ENCODE assay signal across 10 cellular contexts in the genomic region with DNA sequence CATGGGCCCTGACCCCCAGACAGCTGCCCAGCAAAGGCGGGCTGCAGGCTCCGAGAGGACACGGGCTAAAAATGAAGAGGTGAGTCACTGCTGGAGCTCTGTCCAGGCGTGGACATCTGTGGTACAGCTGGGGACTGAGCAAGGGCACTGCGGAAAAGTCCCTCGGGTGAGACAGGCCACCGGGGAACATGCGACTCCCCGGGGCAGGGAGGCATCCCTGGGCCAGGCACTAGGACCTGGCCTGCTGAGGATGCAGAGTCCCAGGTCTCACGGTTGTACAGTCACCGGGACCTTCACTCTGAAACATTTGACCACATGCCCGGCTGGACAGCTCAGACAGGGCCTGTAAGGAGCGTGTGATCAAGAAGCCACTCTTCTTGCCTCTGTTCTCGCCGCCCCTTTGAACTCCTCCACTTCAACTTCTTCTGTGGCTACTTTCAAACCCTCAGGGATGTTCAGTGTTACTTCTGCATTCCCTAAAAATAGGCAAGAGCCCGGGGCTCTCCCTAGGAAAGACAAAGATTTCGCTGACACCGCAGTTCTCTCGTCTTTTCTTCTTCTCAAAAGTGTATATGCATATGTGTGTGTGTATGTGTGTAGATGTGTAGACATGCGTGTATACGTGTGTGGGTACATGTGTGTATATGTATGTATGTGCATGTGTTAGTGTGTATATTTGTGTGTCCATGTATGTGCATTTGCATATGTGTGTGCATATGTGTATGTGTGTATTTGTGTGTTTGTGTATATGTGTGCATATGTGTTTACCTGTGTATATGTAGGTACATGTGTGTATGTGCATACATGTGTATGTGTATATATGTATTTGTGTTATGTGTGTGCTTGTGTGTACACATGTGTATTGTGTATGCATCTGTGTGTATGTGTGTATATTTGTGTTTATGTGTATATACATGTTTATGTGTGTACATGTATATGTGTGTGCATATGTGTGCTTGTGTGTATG. TPM values are rescaled to one million over a fixed set of nuclear protein-coding genes. Genes with fewer than 3 reads are reported as not detected.
DNase-seq lines count a peak whose midpoint lies in the region; ATAC-seq, FAIRE-seq and TF ChIP-seq lines count a peak whose summit lies in the region.
"Had no signal": no experiment of that assay in that cellular context is flagged by ENCODE, and none has a peak within 500 bp of the region (broad histone marks: within the 10 kb centered on the region; RNA-seq: fewer than 3 reads in every experiment).

No MANE protein-coding gene starts in this region.

- H3K18ac ChIP-seq in mesendoderm (ENCODE audit: low read length): no peak overlapping the region

- no peaks in the 10 kb centered on the region for H3K36me3 Mint-ChIP-seq in CD8-positive, alpha-beta T cell

- H3K27me3 Mint-ChIP-seq in CD8-positive, alpha-beta T cell (ENCODE audit: low read depth): peaks cover 23% of the 10 kb centered on the region

- WGBS in K562 (ENCODE audit: insufficient coverage, low coverage, missing lambda C conversion rate): 7% methylated on average over 20 of the region's 21 CpGs
- no CpG with 5 or more reads among the region's 21 CpGs for WGBS in mesendoderm (ENCODE audit: extremely low coverage, insufficient coverage, low lambda C conversion rate)

- CTCF ChIA-PET in K562 (lab: Yijun Ruan, JAX; ENCODE audit: low intra/inter-chr PET ratio): no interaction called here
- CTCF ChIA-PET in CD8-positive, alpha-beta T cell (lab: Charles Lee): no interaction called here

- no peak overlapping the region for H3K56ac ChIP-seq in mesendoderm (ENCODE audit: low read length)

- TF ChIP-seq EP300 in K562 (IDR thresholded peaks at IDR 0.05; ENCODE audit: low read length): no peak

- POLR2A ChIA-PET in K562 (lab: Yijun Ruan, JAX): interaction anchor here (0.6 to 0.8 kb wide), 4 partner anchors 8 to 260 kb away, joined by 3 read pairs; no protein-coding TSS in a partner anchor
- POLR2A ChIA-PET in CD8-positive, alpha-beta T cell (lab: Charles Lee): no interaction called here

- no peak overlapping the region for H3K27ac Mint-ChIP-seq in CD8-positive, alpha-beta T cell

- H3K4me1 Mint-ChIP-seq in CD8-positive, alpha-beta T cell (ENCODE audit: low read depth): no peaks in the 10 kb centered on the region

- H2AK5ac ChIP-seq in mesendoderm (ENCODE audit: low read length): no peak overlapping the region

- peaks cover 36 to 76% of the 10 kb centered on the region in 2 experiments for H3K27me3 ChIP-seq in K562 (ENCODE audit: control insufficient read depth in 2 of 2, insufficient read depth in 2 of 2, low read length in 2 of 2)
- no peaks in the 10 kb centered on the region for H3K27me3 ChIP-seq in mesendoderm (ENCODE audit: insufficient read depth, low read length, poor library complexity)
- no peaks in the 10 kb centered on the region for H3K27me3 ChIP-seq in CD8-positive, alpha-beta T cell (ENCODE audit: insufficient read depth, low read length)
- H3K27me3 ChIP-seq: body of pancreas had no signal

- no peak for TF ChIP-seq CTCF in K562 (IDR thresholded peaks at IDR 0.05 in 2 of 3, conservative IDR thresholded peaks at IDR 0.05 in 1 of 3; ENCODE audit: insufficient read depth in 2 of 3, low read depth in 1 of 3, low read length in 3 of 3)
- TF ChIP-seq CTCF in CD8-positive, alpha-beta T cell (IDR thresholded peaks at IDR 0.05): no peak

- no peak for TF ChIP-seq POLR2A in K562 (conservative IDR thresholded peaks at IDR 0.05)

- in situ Hi-C loops in K562 (cut with MboI): no loop called here

- ATAC-seq in K562: peak; percentile 59
- ATAC-seq in CD8-positive, alpha-beta T cell: no peak
- no peak for ATAC-seq in GM18519 (IDR thresholded peaks at IDR 0.05; ENCODE audit: low FRiP score, unreplicated experiment)

- no peaks in the 10 kb centered on the region for H3K9me1 ChIP-seq in K562 (ENCODE audit: control insufficient read depth, insufficient read depth, low read length)

- H4K20me1 ChIP-seq in K562 (replicated peaks; ENCODE audit: control insufficient read depth, insufficient read depth, low read length): peaks cover 5% of the 10 kb centered on the region; the same call in 1 of the 2 replicates

- H4K8ac ChIP-seq in mesendoderm (ENCODE audit: low read depth, low read length): no peak overlapping the region

- peak; percentile 20 for DNase-seq in NOMO-1 treated with DMSO at 0.1 percent for 48 hours (lab: John Stamatoyannopoulos, UW; ENCODE audit: unreplicated experiment)
- no peak for DNase-seq in NOMO-1 treated with dmso at 0.1 percent for 144 hours (lab: John Stamatoyannopoulos, UW; ENCODE audit: unreplicated experiment)
- no peak for DNase-seq in K562 (ENCODE audit: extremely low read depth in 1 of 4, low spot score in 3 of 4)
- peak; percentile 82 for DNase-seq in islet precursor cell
- no peak for DNase-seq in urothelium cell line (ENCODE audit: low spot score)
- DNase-seq in mesendoderm: no peak
- DNase-seq in CD8-positive, alpha-beta T cell: no peak

- H3K4me1 ChIP-seq in K562 (replicated peaks in 1 of 2; ENCODE audit: control insufficient read depth in 2 of 2, insufficient read depth in 2 of 2, low read length in 2 of 2) (peaks cover 0 to 4% of the 10 kb centered on the region in 2 experiments; a peak in 1 of 5 replicates), mesendoderm (ENCODE audit: control insufficient read depth, low read depth, low read length) (peaks cover 3% of the 10 kb centered on the region)
- no peaks in the 10 kb centered on the region for H3K4me1 ChIP-seq in CD8-positive, alpha-beta T cell (ENCODE audit: insufficient read depth, low read length)
- H3K4me1 ChIP-seq: body of pancreas had no signal

- H3K23ac ChIP-seq in mesendoderm (ENCODE audit: low read length): no peak overlapping the region

- H3K79me2 ChIP-seq in K562 (ENCODE audit: control insufficient read depth, insufficient read depth, low read length): no peaks in the 10 kb centered on the region
- H3K79me2 ChIP-seq in mesendoderm (ENCODE audit: control insufficient read depth, insufficient read depth, low read length): no peaks in the 10 kb centered on the region

- peaks cover 8% of the 10 kb centered on the region for H3K9me3 Mint-ChIP-seq in CD8-positive, alpha-beta T cell

- H3K79me1 ChIP-seq in mesendoderm (ENCODE audit: low read length): no peaks in the 10 kb centered on the region

- H2BK15ac ChIP-seq in mesendoderm (replicated peaks; ENCODE audit: low read depth): no peak overlapping the region

- H2BK5ac ChIP-seq in mesendoderm (ENCODE audit: low read length): no peak overlapping the region

- no peaks in the 10 kb centered on the region for H3K9me3 ChIP-seq in K562 (replicated peaks; ENCODE audit: control insufficient read depth, insufficient read depth, low read depth, low read length)
- peaks cover 1% of the 10 kb centered on the region for H3K9me3 ChIP-seq in CD8-positive, alpha-beta T cell (ENCODE audit: low read length)

- intact Hi-C loops in K562 (cut with micrococcal nuclease): no loop called here
- intact Hi-C loops in CD8-positive, alpha-beta T cell (cut with DNase I, micrococcal nuclease): no loop called here

- no peak overlapping the region for H4K5ac ChIP-seq in mesendoderm (ENCODE audit: low read length)

- no peak for TF ChIP-seq RAD21 in K562 (CRISPR knock-in tag; conservative IDR thresholded peaks at IDR 0.05 in 1 of 2, IDR thresholded peaks at IDR 0.05 in 1 of 2)

- BruUV-seq in K562 (replicated peaks; lab: Mats Ljungman, UMichigan): no TSS peak

- H3K9ac ChIP-seq in K562 (ENCODE audit: insufficient read depth in 1 of 2, low read depth in 2 of 2, low read length in 2 of 2) (peak overlapping the region in 1 of 2 experiments; percentile 73; a peak in 1 of 4 replicates), mesendoderm (ENCODE audit: low read length) (no peak overlapping the region)

- H3K4me3 ChIP-seq in K562: no peak overlapping the region
- no peak overlapping the region for H3K4me3 ChIP-seq in mesendoderm (ENCODE audit: low read length)
- no peak overlapping the region for H3K4me3 ChIP-seq in CD8-positive, alpha-beta T cell (ENCODE audit: low read depth, low read length)
- H3K4me3 ChIP-seq: body of pancreas had no signal

- H3K4me2 ChIP-seq in K562 (ENCODE audit: insufficient read depth, low read length): no peak overlapping the region
- no peak overlapping the region for H3K4me2 ChIP-seq in mesendoderm (ENCODE audit: low read length)

- no peaks in the 10 kb centered on the region for H3K36me3 ChIP-seq in K562 (ENCODE audit: control insufficient read depth, insufficient read depth, low read length)
- no peaks in the 10 kb centered on the region for H3K36me3 ChIP-seq in mesendoderm (ENCODE audit: control insufficient read depth, insufficient read depth, low read length)
- H3K36me3 ChIP-seq in CD8-positive, alpha-beta T cell (ENCODE audit: insufficient read depth, low read length): no peaks in the 10 kb centered on the region

- H3K27ac ChIP-seq in K562 (ENCODE audit: extremely low read depth, low read depth, low read length): no peak overlapping the region
- H3K27ac ChIP-seq in mesendoderm (ENCODE audit: low read depth, low read length): no peak overlapping the region
- H3K27ac ChIP-seq in CD8-positive, alpha-beta T cell (ENCODE audit: low read depth, low read length): no peak overlapping the region
- H3K27ac ChIP-seq: body of pancreas had no signal

- no peak overlapping the region for H3K4me3 Mint-ChIP-seq in CD8-positive, alpha-beta T cell

- no peak for FAIRE-seq in K562 (lab: Jason Lieb, UNC)
- peak; percentile 87 for FAIRE-seq in urothelium cell line (lab: Jason Lieb, UNC)
- FAIRE-seq: A204.1 had no signal

- H3K4ac ChIP-seq in mesendoderm (ENCODE audit: low read depth, low read length): no peak overlapping the region

- no peak overlapping the region for H2BK120ac ChIP-seq in mesendoderm (ENCODE audit: low read depth, low read length)

- H2AFZ ChIP-seq in K562 (ENCODE audit: low read depth, low read length): no peak overlapping the region

RNA-seq across cellular contexts. Expression of a gene that starts 5.0 kb away (rescaled TPM):
- not detected in 2 replicates for total RNA-seq in K562 (2011; cell fraction: chromatin; rRNA removed; ENCODE audit: low replicate concordance)
- total RNA-seq in K562 (2011; cell fraction: nucleolus; rRNA removed): not detected in 2 replicates
- total RNA-seq in K562 (2011; cell fraction: nucleoplasm; rRNA removed): not detected in 2 replicates
- total RNA-seq in K562 (2014; rRNA removed) (not detected in 2 replicates), K562 (2014; rRNA removed; fragmentation: Illumina TruSeq; extraction: Trizol) (not detected in 2 replicates), K562 (2015; rRNA removed; fragmentation: Illumina TruSeq; extraction: Trizol) (not detected in 2 replicates), K562 (2021) (not detected in 2 replicates)
- polyA plus RNA-seq in K562 (2011; rRNA removed) (not detected in 2 replicates), K562 (2014; fragmentation: Illumina TruSeq; extraction: Trizol) (not detected in 2 replicates), K562 (2014; fragmentation: Nextera tagmentation; extraction: Ambion mirVana) (not detected), K562 (2014; rRNA removed) (not detected in 2 replicates)
- not detected in 2 replicates for polyA plus RNA-seq in K562 (2011; cell fraction: cytosol; rRNA removed)
- polyA plus RNA-seq in K562 (2011; cell fraction: nucleus; rRNA removed): not detected in 2 replicates
- not detected in 2 replicates for polyA plus RNA-seq in K562 (2012)
- not detected in 2 replicates for polyA minus RNA-seq in K562 (2011; rRNA and poly(A)+ RNA removed)
- polyA minus RNA-seq in K562 (2011; cell fraction: cytosol; rRNA and poly(A)+ RNA removed): not detected in 2 replicates
- polyA minus RNA-seq in K562 (2011; cell fraction: nucleus; rRNA and poly(A)+ RNA removed): not detected in 2 replicates
- polyA plus RNA-seq in mesendoderm (2013, experiment 1 of 2): 3.1 TPM
- 3.4 TPM for polyA plus RNA-seq in mesendoderm (2013, experiment 2 of 2)
- total RNA-seq in CD8-positive, alpha-beta T cell: not detected

Comparison
In these comparisons a context has a peak if more than half of its experiments do, and no peak if none do; other contexts are left out.
1. DNase-seq: peak in NOMO-1 treated with DMSO at 0.1 percent for 48 hours (single experiment) and islet precursor cell (single experiment); none in NOMO-1 treated with dmso at 0.1 percent for 144 hours (single experiment), K562 (0 of 4), urothelium cell line (single experiment), mesendoderm (single experiment) and CD8-positive, alpha-beta T cell (0 of 7).